ENCODE assay signal across 9 cellular contexts in the genomic region with DNA sequence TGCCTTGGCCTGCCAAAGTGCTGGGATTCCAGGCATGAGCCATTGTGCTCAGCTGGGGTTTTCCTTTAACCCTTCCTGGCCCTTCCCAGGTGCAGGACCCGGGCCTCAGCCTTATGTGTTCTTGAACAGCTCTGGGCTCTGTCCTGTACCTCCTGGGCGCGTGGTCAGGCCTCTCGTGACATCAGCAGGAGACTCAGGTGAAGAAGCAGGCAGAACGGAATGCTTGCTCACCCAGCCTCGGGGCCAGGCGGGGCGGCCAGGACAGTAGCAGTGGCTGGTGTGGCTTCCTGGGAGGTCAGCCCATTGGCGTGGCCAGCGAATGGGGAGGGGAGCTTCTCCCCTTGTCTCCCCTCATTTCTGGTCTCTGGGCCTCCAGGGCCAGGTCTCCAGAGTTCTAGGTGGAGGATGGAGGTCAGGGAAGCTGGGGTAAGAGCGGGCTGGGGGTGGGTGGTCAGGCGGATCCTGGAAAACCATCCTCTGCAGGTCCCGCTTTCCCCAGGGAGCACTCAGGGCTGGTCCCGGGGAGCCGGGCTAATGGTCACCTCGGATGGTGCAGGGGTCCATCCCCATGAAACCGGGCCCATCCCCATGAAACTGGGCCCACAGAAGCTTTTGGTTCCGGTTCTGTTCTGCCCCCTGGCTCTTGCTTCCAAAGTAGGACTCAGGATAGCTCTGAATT.
DNase-seq lines count a peak whose midpoint lies in the region; ATAC-seq and TF ChIP-seq lines count a peak whose summit lies in the region.
"Had no signal": no experiment of that assay in that cellular context is flagged by ENCODE, and none has a peak within 500 bp of the region (broad histone marks: within the 10 kb centered on the region; RNA-seq: fewer than 3 reads in every experiment).

No MANE protein-coding gene starts in this region.

- no peaks in the 10 kb centered on the region for H3K27me3 ChIP-seq in right atrium auricular region
- no peaks in the 10 kb centered on the region for H3K27me3 ChIP-seq in neural progenitor cell
- no peaks in the 10 kb centered on the region for H3K27me3 ChIP-seq in GM23248 (replicated peaks; ENCODE audit: insufficient read depth)

- H3K4me1 Mint-ChIP-seq in effector memory CD8-positive, alpha-beta T cell (ENCODE audit: low read depth in 2 of 2) = peaks cover 31 to 48% of the 10 kb centered on the region in 2 donors
- H3K4me1 Mint-ChIP-seq in neural progenitor cell = peaks cover 59% of the 10 kb centered on the region

- TF ChIP-seq CTCF in right atrium auricular region (IDR thresholded peaks at IDR 0.05) (no peak), neural progenitor cell (IDR thresholded peaks at IDR 0.05) (no peak), mucosa of descending colon (IDR thresholded peaks at IDR 0.05) (no peak)

- H3K9me3 ChIP-seq in right atrium auricular region (no peaks in the 10 kb centered on the region), neural progenitor cell (ENCODE audit: low read depth) (no peaks in the 10 kb centered on the region), mucosa of descending colon (no peaks in the 10 kb centered on the region), GM23248 (ENCODE audit: low read depth) (no peaks in the 10 kb centered on the region)

- no peak for DNase-seq in right atrium auricular region (ENCODE audit: low spot score)
- DNase-seq in left cardiac atrium = no peak
- no peak for DNase-seq in effector memory CD8-positive, alpha-beta T cell
- no peak for DNase-seq in neural progenitor cell (ENCODE audit: low spot score)
- DNase-seq in cerebellar cortex (ENCODE audit: low spot score) = no peak
- no peak for DNase-seq in mucosa of descending colon
- DNase-seq in Ammon's horn (ENCODE audit: low spot score) = no peak
- no peak for DNase-seq in GM23248
- DNase-seq: NCI-H146 had no signal

- H3K9me2 ChIP-seq in GM23248 (ENCODE audit: insufficient read depth) = no peaks in the 10 kb centered on the region

- peak overlapping the region; percentile 15 to 77 for H3K27ac ChIP-seq in right atrium auricular region
- H3K27ac ChIP-seq in neural progenitor cell = no peak overlapping the region
- H3K27ac ChIP-seq in GM23248 = no peak overlapping the region

- H4K20me1 ChIP-seq in neural progenitor cell (ENCODE audit: low read depth) (peaks cover 100% of the 10 kb centered on the region), GM23248 (ENCODE audit: insufficient read depth) (peaks cover 6% of the 10 kb centered on the region; the same call in 1 of the 2 replicates)

- H2AFZ ChIP-seq in neural progenitor cell (replicated peaks) (no peak overlapping the region), GM23248 (no peak overlapping the region)

- no peaks in the 10 kb centered on the region for H3K27me3 Mint-ChIP-seq in effector memory CD8-positive, alpha-beta T cell
- H3K27me3 Mint-ChIP-seq in neural progenitor cell (ENCODE audit: insufficient read depth, low read depth) = peaks cover 7% of the 10 kb centered on the region

- H3K36me3 ChIP-seq in right atrium auricular region (no peaks in the 10 kb centered on the region), neural progenitor cell (no peaks in the 10 kb centered on the region), mucosa of descending colon (ENCODE audit: low read depth) (no peaks in the 10 kb centered on the region), GM23248 (ENCODE audit: low read depth) (no peaks in the 10 kb centered on the region)

- H3K9ac ChIP-seq in neural progenitor cell (no peak overlapping the region), GM23248 (no peak overlapping the region)

- H3F3A ChIP-seq in neural progenitor cell (ENCODE audit: low read depth) (peaks cover 17% of the 10 kb centered on the region), GM23248 (ENCODE audit: insufficient read depth) (peaks cover 30% of the 10 kb centered on the region)

- peaks cover 16% of the 10 kb centered on the region for H3K36me3 Mint-ChIP-seq in effector memory CD8-positive, alpha-beta T cell (ENCODE audit: insufficient read depth)
- H3K36me3 Mint-ChIP-seq in neural progenitor cell = no peaks in the 10 kb centered on the region

- peaks cover 0 to 84% of the 10 kb centered on the region in 2 donors for H3K4me1 ChIP-seq in right atrium auricular region
- H3K4me1 ChIP-seq in neural progenitor cell = peaks cover 65% of the 10 kb centered on the region
- H3K4me1 ChIP-seq in mucosa of descending colon (ENCODE audit: low read depth) = peaks cover 21% of the 10 kb centered on the region
- H3K4me1 ChIP-seq in GM23248 (ENCODE audit: insufficient read depth) = peaks cover 59% of the 10 kb centered on the region

- peaks cover 84% of the 10 kb centered on the region for H3K79me2 ChIP-seq in neural progenitor cell (ENCODE audit: low read depth)
- peaks cover 94% of the 10 kb centered on the region for H3K79me2 ChIP-seq in GM23248 (ENCODE audit: insufficient read depth)

- 92% methylated on average over 18 of the region's 18 CpGs for WGBS in GM23248 (ENCODE audit: low coverage in 1 of 2, low lambda C conversion rate in 2 of 2, missing lambda C conversion rate in 2 of 2), 2 experiments

- H3K4me3 Mint-ChIP-seq in effector memory CD8-positive, alpha-beta T cell = peak overlapping the region; percentile 73
- no peak overlapping the region for H3K4me3 Mint-ChIP-seq in neural progenitor cell

- in situ Hi-C loops in GM23248 (cut with MboI) = no loop called here

- H3K4me2 ChIP-seq in neural progenitor cell = peak overlapping the region; percentile 59
- H3K4me2 ChIP-seq in GM23248 (ENCODE audit: unreplicated experiment) = no peak overlapping the region

- intact Hi-C loops in left cardiac atrium (cut with DNase I) = loop anchor here (10.0 kb wide), 1 partner anchor 47 kb away; no protein-coding TSS in a partner anchor
- intact Hi-C loops in mucosa of descending colon (cut with DNase I, micrococcal nuclease) = no loop called here

- peak overlapping the region; percentile 84 to 90 for H3K27ac Mint-ChIP-seq in effector memory CD8-positive, alpha-beta T cell
- peak overlapping the region; percentile 25 for H3K27ac Mint-ChIP-seq in neural progenitor cell

- H3K4me3 ChIP-seq in right atrium auricular region (no peak overlapping the region), neural progenitor cell (no peak overlapping the region), mucosa of descending colon (no peak overlapping the region), GM23248 (no peak overlapping the region)

- ATAC-seq in left cardiac atrium = no peak
- ATAC-seq in effector memory CD8-positive, alpha-beta T cell (replicated peaks) = no peak
- ATAC-seq in mucosa of descending colon = no peak

- H3K9me3 Mint-ChIP-seq in effector memory CD8-positive, alpha-beta T cell = no peaks in the 10 kb centered on the region
- H3K9me3 Mint-ChIP-seq in neural progenitor cell = no peaks in the 10 kb centered on the region

Comparison
In these comparisons a context has a peak if more than half of its experiments do, and no peak if none do; other contexts are left out.
1. H3K27ac ChIP-seq: peak in right atrium auricular region (2 of 2); none in neural progenitor cell (single experiment) and GM23248 (single experiment).
2. intact Hi-C loops: an anchor here in left cardiac atrium (10.0 kb wide); none called in mucosa of descending colon.